ENCODE assay signal across 18 cellular contexts in the genomic region with DNA sequence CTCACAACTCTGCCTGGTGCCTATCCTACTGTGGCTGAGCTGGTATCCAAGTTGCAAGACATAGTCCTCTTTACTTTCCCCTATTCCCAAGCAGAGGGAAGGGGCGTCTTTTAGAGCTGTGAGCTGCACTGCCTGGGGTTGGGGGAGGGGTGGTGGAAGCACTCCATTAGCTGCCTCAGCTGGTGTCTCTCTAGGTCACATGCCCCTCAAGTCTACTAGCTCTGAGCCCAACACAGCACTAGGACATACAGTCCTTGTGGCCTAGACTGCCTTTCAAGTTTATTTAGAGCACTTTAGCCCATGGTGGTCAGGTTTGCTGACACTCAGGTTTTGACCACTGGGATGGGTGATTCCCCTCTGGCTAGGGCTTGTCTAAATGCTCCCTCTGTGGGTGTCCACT. TPM values are rescaled to one million over a fixed set of nuclear protein-coding genes. Genes with fewer than 3 reads are reported as not detected.
A peak's percentile ranks its signal among the peaks of the same experiment; 100 is the strongest.
DNase-seq lines count a peak whose midpoint lies in the region; ATAC-seq and TF ChIP-seq lines count a peak whose summit lies in the region.
"Had no signal": no experiment of that assay in that cellular context is flagged by ENCODE, and none has a peak within 500 bp of the region (broad histone marks: within the 10 kb centered on the region; RNA-seq: fewer than 3 reads in every experiment).

No MANE protein-coding gene starts in this region.

- H3K4me2 ChIP-seq in PC-9 (peak overlapping the region; percentile 66), neuronal stem cell (ENCODE audit: insufficient read depth, low read length, poor library complexity, severe bottlenecking) (no peak overlapping the region)

- H2BK12ac ChIP-seq in neuronal stem cell (ENCODE audit: low read length) = no peak overlapping the region

- peaks cover 29% of the 10 kb centered on the region for H3F3A ChIP-seq in PC-9 (ENCODE audit: insufficient read depth, low read depth)

- whole genome bisulfite sequencing in neuronal stem cell (ENCODE audit: extremely low coverage in 2 of 2, insufficient read length in 2 of 2, insufficient replicate concordance in 1 of 2), 2 donors = no CpG with 5 or more reads among the region's 1 CpG

- no peaks in the 10 kb centered on the region for H3K79me1 ChIP-seq in neuronal stem cell (ENCODE audit: low read depth, low read length)

- H3K27me3 ChIP-seq in PC-9 (ENCODE audit: insufficient read depth, low read depth) (no peaks in the 10 kb centered on the region), neuronal stem cell (ENCODE audit: control insufficient read depth in 3 of 3, insufficient read depth in 3 of 3, low read depth in 1 of 3, low read length in 3 of 3) (no peaks in the 10 kb centered on the region), upper lobe of right lung (no peaks in the 10 kb centered on the region)

- CTCF ChIA-PET in PC-9 (lab: Charles Lee) = interaction anchor here (1.6 kb wide), 1 partner anchor 107 kb away, joined by 4 read pairs; no protein-coding TSS in a partner anchor

- intact Hi-C loops in PC-9 (cut with micrococcal nuclease; ENCODE audit: unreplicated experiment) = loop anchor here (1.0 kb wide), 1 partner anchor 10 kb away; no protein-coding TSS in a partner anchor
- intact Hi-C loops in upper lobe of right lung (cut with DNase I) = no loop called here

- H3K27ac Mint-ChIP-seq in activated naive CD4-positive, alpha-beta T cell treated with anti-CD3 and anti-CD28 coated beads, Interleukin-2, amount 50 U/mL, for 72 hours = no peak overlapping the region

- H3K23ac ChIP-seq in neuronal stem cell (ENCODE audit: low read depth, low read length, poor library complexity) = no peak overlapping the region

- no TSS peak for BruUV-seq in PC-9 (replicated peaks; lab: Mats Ljungman, UMichigan)

- H3K27ac ChIP-seq in PC-9 (peak overlapping the region; percentile 84), neuronal stem cell (replicated peaks; ENCODE audit: low read length) (no peak overlapping the region), upper lobe of right lung (no peak overlapping the region)
- H3K27ac ChIP-seq: RWPE1 had no signal

- H2BK5ac ChIP-seq in neuronal stem cell (ENCODE audit: low read length) = no peak overlapping the region

- no peaks in the 10 kb centered on the region for H3K79me2 ChIP-seq in PC-9 (ENCODE audit: low read depth)

- TF ChIP-seq CTCF in PC-9 (conservative IDR thresholded peaks at IDR 0.05) (no peak), upper lobe of right lung (IDR thresholded peaks at IDR 0.05) (no peak)

- no peaks in the 10 kb centered on the region for H3K9me2 ChIP-seq in PC-9 (ENCODE audit: insufficient read depth)

- peak; percentile 20 for ATAC-seq in esophagus mucosa
- ATAC-seq in activated naive CD4-positive, alpha-beta T cell treated with anti-CD3 and anti-CD28 coated beads, Interleukin-2, amount 50 U/mL, for 72 hours = no peak
- no peak for ATAC-seq in upper lobe of right lung

- no peak overlapping the region for H2AK5ac ChIP-seq in neuronal stem cell (ENCODE audit: low read depth, low read length)

- no peak overlapping the region for H3K4ac ChIP-seq in neuronal stem cell (ENCODE audit: low read length)

- DNase-seq in ELF-1 (ENCODE audit: low read depth, low spot score) (peak; percentile 22), PC-9 (no peak), neuronal stem cell (ENCODE audit: low spot score) (no peak), upper lobe of right lung (no peak), H4 (ENCODE audit: low spot score) (no peak)
- DNase-seq in activated naive CD4-positive, alpha-beta T cell treated with anti-CD3 and anti-CD28 coated beads, Interleukin-2, amount 50 U/mL, for 72 hours (ENCODE audit: low spot score in 2 of 2) = no peak
- DNase-seq: H7, KG1, MM.1S, NCI-H1417, NCI-H1694, NCI-H2029 treated with DMSO at 0.1 percent for 48 hours, NCI-H446 treated with DMSO at 0.1 percent for 48 hours, NCI-H526, NCI-H82, SHP77 had no signal

- peaks cover 0 to 5% of the 10 kb centered on the region in 2 donors for H3K9me3 Mint-ChIP-seq in activated naive CD4-positive, alpha-beta T cell treated with anti-CD3 and anti-CD28 coated beads, Interleukin-2, amount 50 U/mL, for 72 hours

- no peak overlapping the region for H2AFZ ChIP-seq in PC-9
- peak overlapping the region; percentile 43 for H2AFZ ChIP-seq in neuronal stem cell (ENCODE audit: low read length)

- H4K91ac ChIP-seq in neuronal stem cell (ENCODE audit: low read depth, low read length, poor library complexity) = no peak overlapping the region

- H3K18ac ChIP-seq in neuronal stem cell (ENCODE audit: low read length) = peak overlapping the region; percentile 59

- H2BK15ac ChIP-seq in neuronal stem cell (ENCODE audit: low read length) = no peak overlapping the region

- H3K36me3 ChIP-seq in PC-9 (ENCODE audit: low read depth) (no peaks in the 10 kb centered on the region), neuronal stem cell (replicated peaks in 1 of 2; ENCODE audit: control insufficient read depth in 2 of 2, insufficient read depth in 2 of 2, low read length in 2 of 2) (no peaks in the 10 kb centered on the region), upper lobe of right lung (no peaks in the 10 kb centered on the region)

- H2BK120ac ChIP-seq in neuronal stem cell (ENCODE audit: low read depth, low read length) = no peak overlapping the region

- H3K36me3 Mint-ChIP-seq in activated naive CD4-positive, alpha-beta T cell treated with anti-CD3 and anti-CD28 coated beads, Interleukin-2, amount 50 U/mL, for 72 hours = peaks cover 0 to 7% of the 10 kb centered on the region in 2 donors

- H3K4me3 ChIP-seq in PC-9 = no peak overlapping the region
- no peak overlapping the region for H3K4me3 ChIP-seq in neuronal stem cell (ENCODE audit: low read length in 2 of 2)
- no peak overlapping the region for H3K4me3 ChIP-seq in upper lobe of right lung

- POLR2A ChIA-PET in PC-9 (lab: Charles Lee; ENCODE audit: unreplicated experiment) = no interaction called here

- no peak overlapping the region for H3K14ac ChIP-seq in neuronal stem cell (ENCODE audit: low read length)

- H3K4me1 ChIP-seq in PC-9 (replicated peaks; ENCODE audit: insufficient read depth) (peaks cover 35% of the 10 kb centered on the region), neuronal stem cell (ENCODE audit: control insufficient read depth in 2 of 2, insufficient read depth in 1 of 2, low read depth in 1 of 2, low read length in 2 of 2) (peaks cover 5% of the 10 kb centered on the region in 2 donors), upper lobe of right lung (no peaks in the 10 kb centered on the region)

- no peaks in the 10 kb centered on the region for H3K9me3 ChIP-seq in PC-9 (ENCODE audit: insufficient read depth, low read depth)
- H3K9me3 ChIP-seq in neuronal stem cell (replicated peaks in 1 of 2; ENCODE audit: control insufficient read depth in 2 of 2, insufficient read depth in 1 of 2, low read depth in 1 of 2, low read length in 2 of 2) = no peaks in the 10 kb centered on the region
- H3K9me3 ChIP-seq in upper lobe of right lung = no peaks in the 10 kb centered on the region

- no peak overlapping the region for H3K9ac ChIP-seq in neuronal stem cell (ENCODE audit: low read depth, low read length, poor library complexity)

- H4K8ac ChIP-seq in neuronal stem cell (ENCODE audit: low read depth, low read length) = no peak overlapping the region

- H4K20me1 ChIP-seq in PC-9 (ENCODE audit: insufficient read depth) = no peaks in the 10 kb centered on the region

RNA-seq across cellular contexts. Expression of gene SREK1, which starts 54.7 kb away (rescaled TPM):
- total RNA-seq in PC-9 (2021) = 73.8 and 82.8 TPM in 2 replicates
- total RNA-seq in esophagus mucosa = 30.8 TPM
- polyA plus RNA-seq in neuronal stem cell (2013, experiment 1 of 2) = 65.0 TPM
- 67.2 TPM for polyA plus RNA-seq in neuronal stem cell (2013, experiment 2 of 2)
- 10 to 100 TPM; 76.2 to 80.3 TPM for total RNA-seq in activated naive CD4-positive, alpha-beta T cell treated with anti-CD3 and anti-CD28 coated beads, Interleukin-2, amount 50 U/mL, for 72 hours
- 65.9 TPM for total RNA-seq in upper lobe of right lung
- 21.2 and 27.8 TPM in 2 replicates for total RNA-seq in H4 (2014; rRNA removed; shearing (Covaris generic))
